ENCODE assay signal across 21 cellular contexts in the genomic region with DNA sequence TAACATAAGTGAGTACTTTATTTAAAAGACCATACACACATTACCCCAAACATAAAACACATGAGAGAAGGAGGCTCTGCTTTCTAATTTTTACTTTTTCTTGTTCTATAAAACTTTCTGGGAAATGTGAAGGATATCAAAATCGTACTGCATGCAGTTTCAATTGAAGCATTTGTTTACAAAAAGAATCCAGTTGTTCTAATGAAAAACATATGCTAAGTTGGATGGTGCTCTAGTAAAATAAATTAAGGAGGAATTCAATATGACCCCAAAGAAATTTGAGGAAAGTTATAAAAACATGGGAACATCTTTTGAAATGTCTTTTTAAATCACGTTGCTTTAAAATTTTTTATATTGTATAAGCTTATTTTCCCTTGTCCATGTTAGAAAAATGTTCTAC. TPM values are rescaled to one million over a fixed set of nuclear protein-coding genes. Genes with fewer than 3 reads are reported as not detected.
DNase-seq lines count a peak whose midpoint lies in the region; ATAC-seq and TF ChIP-seq lines count a peak whose summit lies in the region.
"Had no signal": no experiment of that assay in that cellular context is flagged by ENCODE, and none has a peak within 500 bp of the region (broad histone marks: within the 10 kb centered on the region; RNA-seq: fewer than 3 reads in every experiment).

No MANE protein-coding gene starts in this region.

- no peaks in the 10 kb centered on the region for H3K4me1 Mint-ChIP-seq in mesothelial cell of epicardium
- no peaks in the 10 kb centered on the region for H3K4me1 Mint-ChIP-seq in activated naive CD4-positive, alpha-beta T cell treated with anti-CD3 and anti-CD28 coated beads, Interleukin-2, amount 10 ng/mL, durations not matched to agents 7 days and 5 days
- H3K4me1 Mint-ChIP-seq: CD4-positive, CD25-positive, alpha-beta regulatory T cell; CD8-positive, alpha-beta memory T cell; H9 had no signal

- no peaks in the 10 kb centered on the region for H3K36me3 ChIP-seq in BJ (ENCODE audit: control insufficient read depth, insufficient read depth, low read length)

- H3K27me3 ChIP-seq in BJ (ENCODE audit: control insufficient read depth, insufficient read depth, low read length), result no peaks in the 10 kb centered on the region

- POLR2A ChIA-PET in BJ (lab: Charles Lee), result no interaction called here

- ATAC-seq in HG03196 (IDR thresholded peaks at IDR 0.05; ENCODE audit: unreplicated experiment), result no peak
- ATAC-seq: A549, GM12878 had no signal

- no peaks in the 10 kb centered on the region for H3K9me3 Mint-ChIP-seq in mesothelial cell of epicardium
- no peaks in the 10 kb centered on the region for H3K9me3 Mint-ChIP-seq in activated naive CD4-positive, alpha-beta T cell treated with anti-CD3 and anti-CD28 coated beads, Interleukin-2, amount 10 ng/mL, durations not matched to agents 7 days and 5 days
- H3K9me3 Mint-ChIP-seq: CD8-positive, alpha-beta memory T cell; H9 had no signal

- no peak overlapping the region for H3K4me3 Mint-ChIP-seq in mesothelial cell of epicardium
- H3K4me3 Mint-ChIP-seq in activated naive CD4-positive, alpha-beta T cell treated with anti-CD3 and anti-CD28 coated beads, Interleukin-2, amount 10 ng/mL, durations not matched to agents 7 days and 5 days, result no peak overlapping the region
- H3K4me3 Mint-ChIP-seq: CD4-positive, CD25-positive, alpha-beta regulatory T cell; CD8-positive, alpha-beta memory T cell; H9 had no signal

- H3K27me3 Mint-ChIP-seq in mesothelial cell of epicardium (ENCODE audit: low read depth), result peaks cover 69% of the 10 kb centered on the region
- H3K27me3 Mint-ChIP-seq in activated naive CD4-positive, alpha-beta T cell treated with anti-CD3 and anti-CD28 coated beads, Interleukin-2, amount 10 ng/mL, durations not matched to agents 7 days and 5 days, result peaks cover 33% of the 10 kb centered on the region

- in situ Hi-C loops in ACHN (cut with HindIII; ENCODE audit: low pct_ligation_motif_present, low pct_unique_long_range_greater_than_20kb, low sequenced_read_pairs), result no loop called here

- no peaks in the 10 kb centered on the region for H3K36me3 Mint-ChIP-seq in mesothelial cell of epicardium
- no peaks in the 10 kb centered on the region for H3K36me3 Mint-ChIP-seq in activated naive CD4-positive, alpha-beta T cell treated with anti-CD3 and anti-CD28 coated beads, Interleukin-2, amount 10 ng/mL, durations not matched to agents 7 days and 5 days
- H3K36me3 Mint-ChIP-seq: CD4-positive, CD25-positive, alpha-beta regulatory T cell; CD8-positive, alpha-beta memory T cell had no signal

- H3K4me3 ChIP-seq in BJ (ENCODE audit: low read depth, low read length) (no peak overlapping the region), fibroblast of mammary gland (ENCODE audit: control insufficient read depth, low read depth, low read length) (no peak overlapping the region)
- H3K4me3 ChIP-seq: A549, GM12878 had no signal

- CTCF ChIA-PET in BJ (lab: Yijun Ruan, JAX), result interaction anchor here (1.6 kb wide), 1 partner anchor 13 kb away, joined by 4 read pairs; no protein-coding TSS in a partner anchor
- CTCF ChIA-PET in activated naive CD4-positive, alpha-beta T cell treated with anti-CD3 and anti-CD28 coated beads, Interleukin-2, amount 10 ng/mL, durations not matched to agents 7 days and 5 days (lab: Charles Lee), result no interaction called here

- H3K27ac Mint-ChIP-seq in mesothelial cell of epicardium, result peak overlapping the region; percentile 4
- H3K27ac Mint-ChIP-seq in activated naive CD4-positive, alpha-beta T cell treated with anti-CD3 and anti-CD28 coated beads, Interleukin-2, amount 10 ng/mL, durations not matched to agents 7 days and 5 days, result no peak overlapping the region
- H3K27ac Mint-ChIP-seq: CD4-positive, CD25-positive, alpha-beta regulatory T cell; CD8-positive, alpha-beta memory T cell; H9 had no signal

- DNase-seq in BJ (ENCODE audit: low read depth) (peak; percentile 1), dedifferentiated amniotic fluid mesenchymal stem cell (ENCODE audit: extremely low spot score) (peak; percentile 30), fibroblast of mammary gland (ENCODE audit: low read depth) (peak; percentile 11), mesothelial cell of epicardium (ENCODE audit: low spot score in 2 of 2, unreplicated experiment in 2 of 2) (no peak), ACHN (no peak)
- no peak for DNase-seq in activated naive CD4-positive, alpha-beta T cell treated with anti-CD3 and anti-CD28 coated beads, Interleukin-2, amount 10 ng/mL, durations not matched to agents 7 days and 5 days
- DNase-seq: C1 segment of cervical spinal cord; CD4-positive, CD25-positive, alpha-beta regulatory T cell; CD8-positive, alpha-beta memory T cell; COR-L47; DMS 273 treated with DMSO at 0.1 percent for 48 hours; DMS53; DND-41; EL; H9 had no signal

- TF ChIP-seq CTCF in BJ (IDR thresholded peaks at IDR 0.05; ENCODE audit: insufficient read depth, low read depth, low read length) (no peak), fibroblast of mammary gland (conservative IDR thresholded peaks at IDR 0.05; ENCODE audit: control insufficient read depth, insufficient read depth, low read depth, low read length) (no peak), mesothelial cell of epicardium (IDR thresholded peaks at IDR 0.05; ENCODE audit: unreplicated experiment) (no peak)

RNA-seq across cellular contexts. Expression of a gene that starts 37.6 kb away (rescaled TPM):
- 0.09 TPM in 1 of 2 replicates, not detected in the other for polyA plus RNA-seq in BJ (2011; rRNA removed)
- polyA minus RNA-seq in BJ (2011; rRNA and poly(A)+ RNA removed), result 0.19 TPM in 1 of 2 replicates, not detected in the other
- not detected in 3 replicates for total RNA-seq in mesothelial cell of epicardium
- total RNA-seq: CD4-positive, CD25-positive, alpha-beta regulatory T cell; CD8-positive, alpha-beta memory T cell; G401; H1; H9; HT-29 had no signal
- polyA plus RNA-seq: CD4-positive, CD25-positive, alpha-beta regulatory T cell; CD8-positive, alpha-beta memory T cell had no signal

Comparison
In these comparisons a context has a peak if more than half of its experiments do, and no peak if none do; other contexts are left out.
1. DNase-seq: peak in BJ (single experiment), dedifferentiated amniotic fluid mesenchymal stem cell (single experiment) and fibroblast of mammary gland (single experiment); none in mesothelial cell of epicardium (0 of 2), activated naive CD4-positive, alpha-beta T cell treated with anti-CD3 and anti-CD28 coated beads, Interleukin-2, amount 10 ng/mL, durations not matched to agents 7 days and 5 days (single experiment) and ACHN (single experiment).